ENCODE assay signal across 1 cellular context in the genomic region with DNA sequence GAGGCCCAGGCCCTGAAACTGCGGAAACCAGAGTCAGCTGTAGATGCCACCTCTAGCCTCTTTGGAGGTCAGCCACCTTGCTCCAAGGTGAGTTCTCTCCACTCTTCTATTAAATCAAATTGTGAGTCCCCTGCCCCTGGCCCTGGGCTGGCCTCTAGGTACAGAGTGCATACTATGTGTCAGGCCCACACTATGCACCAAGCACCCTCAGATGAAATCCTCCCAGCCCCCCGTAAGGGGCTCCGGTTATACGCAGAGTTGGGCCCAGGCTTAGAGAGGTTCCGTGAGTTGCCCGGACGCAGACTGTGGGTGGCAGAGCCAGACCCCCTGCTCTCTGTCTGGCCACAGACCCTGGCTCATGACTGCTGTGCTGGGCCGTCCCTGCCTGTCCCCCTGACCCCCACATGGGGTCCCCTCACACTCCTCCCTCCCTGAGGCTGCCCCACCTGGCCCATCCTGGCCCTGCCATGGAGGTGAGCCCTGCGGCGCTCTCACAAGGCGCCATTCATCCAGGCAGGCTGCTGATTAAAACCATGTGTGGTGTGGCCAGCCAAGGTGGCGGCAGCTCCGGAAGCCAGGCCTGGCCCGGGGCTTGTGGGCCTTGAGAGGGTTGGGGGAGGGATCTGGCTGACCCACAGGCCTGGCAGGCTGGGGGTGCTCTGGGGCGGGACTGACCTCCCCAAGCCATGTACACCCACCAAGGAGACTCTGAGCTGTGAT.
TF ChIP-seq lines count a peak whose summit lies in the region.

No MANE protein-coding gene starts in this region.

TF ChIP-seq in HepG2, 621 proteins besides CTCF, POLR2A, EP300 and RAD21:
- TF ChIP-seq TCF7 (IDR thresholded peaks at IDR 0.05; ENCODE audit: low read depth): no peak
- TF ChIP-seq LCORL (IDR thresholded peaks at IDR 0.05): no peak
- peak; percentile 20; the same call in 1 of the 2 replicates for TF ChIP-seq LCORL (CRISPR knock-in tag; IDR thresholded peaks at IDR 0.05)
- no peak for TF ChIP-seq ZNF180 (CRISPR knock-in tag; IDR thresholded peaks at IDR 0.05; ENCODE audit: borderline replicate concordance, low read depth)
- TF ChIP-seq, protein P1, sequence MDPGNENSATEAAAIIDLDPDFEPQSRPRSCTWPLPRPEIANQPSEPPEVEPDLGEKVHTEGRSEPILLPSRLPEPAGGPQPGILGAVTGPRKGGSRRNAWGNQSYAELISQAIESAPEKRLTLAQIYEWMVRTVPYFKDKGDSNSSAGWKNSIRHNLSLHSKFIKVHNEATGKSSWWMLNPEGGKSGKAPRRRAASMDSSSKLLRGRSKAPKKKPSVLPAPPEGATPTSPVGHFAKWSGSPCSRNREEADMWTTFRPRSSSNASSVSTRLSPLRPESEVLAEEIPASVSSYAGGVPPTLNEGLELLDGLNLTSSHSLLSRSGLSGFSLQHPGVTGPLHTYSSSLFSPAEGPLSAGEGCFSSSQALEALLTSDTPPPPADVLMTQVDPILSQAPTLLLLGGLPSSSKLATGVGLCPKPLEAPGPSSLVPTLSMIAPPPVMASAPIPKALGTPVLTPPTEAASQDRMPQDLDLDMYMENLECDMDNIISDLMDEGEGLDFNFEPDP (CRISPR knock-in tag; conservative IDR thresholded peaks at IDR 0.05): 0 out of 2 replicates have a peak, but pooled peaks have one; percentile 33
- TF ChIP-seq, protein P2, sequence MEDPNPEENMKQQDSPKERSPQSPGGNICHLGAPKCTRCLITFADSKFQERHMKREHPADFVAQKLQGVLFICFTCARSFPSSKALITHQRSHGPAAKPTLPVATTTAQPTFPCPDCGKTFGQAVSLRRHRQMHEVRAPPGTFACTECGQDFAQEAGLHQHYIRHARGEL (CRISPR knock-in tag; IDR thresholded peaks at IDR 0.05): no peak
- peak; percentile 21; the same call in 1 of the 2 replicates for TF ChIP-seq GABPB1 (CRISPR knock-in tag; IDR thresholded peaks at IDR 0.05)
- TF ChIP-seq, protein P3, sequence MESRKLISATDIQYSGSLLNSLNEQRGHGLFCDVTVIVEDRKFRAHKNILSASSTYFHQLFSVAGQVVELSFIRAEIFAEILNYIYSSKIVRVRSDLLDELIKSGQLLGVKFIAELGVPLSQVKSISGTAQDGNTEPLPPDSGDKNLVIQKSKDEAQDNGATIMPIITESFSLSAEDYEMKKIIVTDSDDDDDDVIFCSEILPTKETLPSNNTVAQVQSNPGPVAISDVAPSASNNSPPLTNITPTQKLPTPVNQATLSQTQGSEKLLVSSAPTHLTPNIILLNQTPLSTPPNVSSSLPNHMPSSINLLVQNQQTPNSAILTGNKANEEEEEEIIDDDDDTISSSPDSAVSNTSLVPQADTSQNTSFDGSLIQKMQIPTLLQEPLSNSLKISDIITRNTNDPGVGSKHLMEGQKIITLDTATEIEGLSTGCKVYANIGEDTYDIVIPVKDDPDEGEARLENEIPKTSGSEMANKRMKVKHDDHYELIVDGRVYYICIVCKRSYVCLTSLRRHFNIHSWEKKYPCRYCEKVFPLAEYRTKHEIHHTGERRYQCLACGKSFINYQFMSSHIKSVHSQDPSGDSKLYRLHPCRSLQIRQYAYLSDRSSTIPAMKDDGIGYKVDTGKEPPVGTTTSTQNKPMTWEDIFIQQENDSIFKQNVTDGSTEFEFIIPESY (CRISPR knock-in tag; IDR thresholded peaks at IDR 0.05): peak; percentile 70
- TF ChIP-seq ZFX (CRISPR knock-in tag; IDR thresholded peaks at IDR 0.05; ENCODE audit: low read depth): 0 out of 2 replicates have a peak, but pooled peaks have one; percentile 1
- TF ChIP-seq, protein P4, sequence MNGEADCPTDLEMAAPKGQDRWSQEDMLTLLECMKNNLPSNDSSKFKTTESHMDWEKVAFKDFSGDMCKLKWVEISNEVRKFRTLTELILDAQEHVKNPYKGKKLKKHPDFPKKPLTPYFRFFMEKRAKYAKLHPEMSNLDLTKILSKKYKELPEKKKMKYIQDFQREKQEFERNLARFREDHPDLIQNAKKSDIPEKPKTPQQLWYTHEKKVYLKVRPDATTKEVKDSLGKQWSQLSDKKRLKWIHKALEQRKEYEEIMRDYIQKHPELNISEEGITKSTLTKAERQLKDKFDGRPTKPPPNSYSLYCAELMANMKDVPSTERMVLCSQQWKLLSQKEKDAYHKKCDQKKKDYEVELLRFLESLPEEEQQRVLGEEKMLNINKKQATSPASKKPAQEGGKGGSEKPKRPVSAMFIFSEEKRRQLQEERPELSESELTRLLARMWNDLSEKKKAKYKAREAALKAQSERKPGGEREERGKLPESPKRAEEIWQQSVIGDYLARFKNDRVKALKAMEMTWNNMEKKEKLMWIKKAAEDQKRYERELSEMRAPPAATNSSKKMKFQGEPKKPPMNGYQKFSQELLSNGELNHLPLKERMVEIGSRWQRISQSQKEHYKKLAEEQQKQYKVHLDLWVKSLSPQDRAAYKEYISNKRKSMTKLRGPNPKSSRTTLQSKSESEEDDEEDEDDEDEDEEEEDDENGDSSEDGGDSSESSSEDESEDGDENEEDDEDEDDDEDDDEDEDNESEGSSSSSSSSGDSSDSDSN (CRISPR knock-in tag; IDR thresholded peaks at IDR 0.05): peak; percentile 8; the same call in 1 of the 2 replicates
